In the genomic region with DNA sequence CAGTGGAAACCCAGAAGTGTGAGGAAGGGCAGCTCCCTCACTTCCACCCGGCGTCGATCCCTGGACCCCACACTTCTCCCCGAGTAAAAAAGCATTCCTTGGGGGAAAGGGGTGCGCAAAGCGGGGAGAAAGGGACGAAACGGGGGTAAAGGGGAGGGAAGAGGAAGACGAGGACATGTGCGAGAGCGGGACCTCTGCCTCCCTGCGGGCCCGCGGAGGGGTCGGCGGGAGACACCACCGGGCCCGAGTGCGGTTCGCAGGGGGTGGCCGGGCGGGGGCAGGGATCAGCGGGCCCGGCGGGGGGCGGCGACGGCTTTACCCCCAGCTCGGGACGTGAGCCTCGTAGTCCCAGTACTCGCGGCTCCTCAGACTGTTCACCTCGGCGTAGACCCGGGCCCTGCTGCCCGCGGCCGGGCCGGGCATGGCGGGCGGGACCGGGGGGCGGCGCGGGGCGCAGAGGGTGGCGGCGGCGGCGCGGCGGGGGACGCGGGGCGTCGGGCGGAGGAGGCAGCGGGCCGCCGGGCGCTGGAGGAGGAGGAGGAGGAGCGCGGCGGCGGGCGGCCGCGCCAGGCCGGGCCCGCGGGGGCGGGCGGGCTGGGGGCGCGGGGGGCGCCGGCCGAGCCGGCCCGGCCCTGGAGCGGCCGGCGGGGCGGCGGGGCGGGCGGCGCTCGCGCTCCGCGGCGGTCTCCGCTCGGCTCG, we compare ENCODE assay signal across 8 cellular contexts. TPM values are rescaled to one million over a fixed set of nuclear protein-coding genes. Genes with fewer than 3 reads are reported as not detected.
DNase-seq lines count a peak whose midpoint lies in the region; ATAC-seq and TF ChIP-seq lines count a peak whose summit lies in the region.

No MANE protein-coding gene starts in this region.

- no peak overlapping the region for H2BK120ac ChIP-seq in trophoblast cell (ENCODE audit: insufficient read depth, low read length, poor library complexity)

- H3K36me3 Mint-ChIP-seq in activated CD4-positive, alpha-beta T cell treated with anti-CD3 and anti-CD28 coated beads, Interleukin-2, amount 10 ng/mL, durations not matched to agents 24 days and 14 days (ENCODE audit: low read depth) = peaks cover 39% of the 10 kb centered on the region

- H2AK5ac ChIP-seq in trophoblast cell (ENCODE audit: low read length) = no peak overlapping the region

- H3K36me3 ChIP-seq in WERI-Rb-1 = peaks cover 35% of the 10 kb centered on the region
- peaks cover 6 to 12% of the 10 kb centered on the region in 2 experiments for H3K36me3 ChIP-seq in trophoblast cell (ENCODE audit: control insufficient read depth in 1 of 2, insufficient read depth in 2 of 2, low read length in 2 of 2)

- peak overlapping the region; percentile 94 for H3K9ac ChIP-seq in trophoblast cell (ENCODE audit: low read length)

- peaks cover 28% of the 10 kb centered on the region for H3K27me3 Mint-ChIP-seq in activated CD4-positive, alpha-beta T cell treated with anti-CD3 and anti-CD28 coated beads, Interleukin-2, amount 10 ng/mL, durations not matched to agents 24 days and 14 days

- no peaks in the 10 kb centered on the region for H3K9me3 Mint-ChIP-seq in activated CD4-positive, alpha-beta T cell treated with anti-CD3 and anti-CD28 coated beads, Interleukin-2, amount 10 ng/mL, durations not matched to agents 24 days and 14 days

- intact Hi-C loops in activated CD4-positive, alpha-beta T cell treated with anti-CD3 and anti-CD28 coated beads, Interleukin-2, amount 10 ng/mL, durations not matched to agents 24 days and 14 days (cut with micrococcal nuclease) = loop anchor here (1.0 to 5.0 kb wide), 3 partner anchors 39 to 175 kb away; partner anchors contain the start of gene CFAP20

- peaks cover 11% of the 10 kb centered on the region for H3K79me2 ChIP-seq in trophoblast cell (ENCODE audit: control insufficient read depth, insufficient read depth, low read length, poor library complexity)

- peak overlapping the region; percentile 29 for H4K91ac ChIP-seq in trophoblast cell (ENCODE audit: low read depth, low read length)

- H3K4me3 ChIP-seq in WERI-Rb-1 (ENCODE audit: low read depth, low read length) (peak overlapping the region; percentile 81), fibroblast of villous mesenchyme (ENCODE audit: low read depth, low read length) (peak overlapping the region; percentile 88), trophoblast cell (ENCODE audit: low read depth, low read length) (peak overlapping the region; percentile 90)

- H2AFZ ChIP-seq in trophoblast cell (ENCODE audit: insufficient read depth, low read length, poor library complexity) = peak overlapping the region; percentile 55

- TF ChIP-seq CTCF in WERI-Rb-1 (IDR thresholded peaks at IDR 0.05; ENCODE audit: low read depth, low read length) (no peak), fibroblast of villous mesenchyme (IDR thresholded peaks at IDR 0.05; ENCODE audit: insufficient read depth, low read depth, low read length) (no peak)

- peaks cover 7 to 8% of the 10 kb centered on the region in 2 experiments for H3K4me1 ChIP-seq in trophoblast cell (ENCODE audit: control insufficient read depth in 1 of 2, insufficient read depth in 2 of 2, low read length in 2 of 2)

- H2BK12ac ChIP-seq in trophoblast cell (ENCODE audit: low read length) = no peak overlapping the region

- peaks cover 36% of the 10 kb centered on the region for H3K4me1 Mint-ChIP-seq in activated CD4-positive, alpha-beta T cell treated with anti-CD3 and anti-CD28 coated beads, Interleukin-2, amount 10 ng/mL, durations not matched to agents 24 days and 14 days

- no peaks in the 10 kb centered on the region for H3K27me3 ChIP-seq in WERI-Rb-1 (ENCODE audit: insufficient read depth, low read depth, severe bottlenecking)
- no peaks in the 10 kb centered on the region for H3K27me3 ChIP-seq in trophoblast cell (ENCODE audit: insufficient read depth, low read length)

- no peak overlapping the region for H2BK5ac ChIP-seq in trophoblast cell (ENCODE audit: low read depth, low read length, poor library complexity)

- peaks cover 2% of the 10 kb centered on the region for H3K79me1 ChIP-seq in trophoblast cell (ENCODE audit: low read length)

- H4K12ac ChIP-seq in trophoblast cell (ENCODE audit: low read depth, low read length) = no peak overlapping the region

- H3K14ac ChIP-seq in trophoblast cell (ENCODE audit: low read length) = no peak overlapping the region

- peak overlapping the region; percentile 68 for H4K8ac ChIP-seq in trophoblast cell (ENCODE audit: low read depth, low read length)

- peak overlapping the region; percentile 95 for H3K4me3 Mint-ChIP-seq in activated CD4-positive, alpha-beta T cell treated with anti-CD3 and anti-CD28 coated beads, Interleukin-2, amount 10 ng/mL, durations not matched to agents 24 days and 14 days

- H3K27ac ChIP-seq in WERI-Rb-1 (no peak overlapping the region), trophoblast cell (ENCODE audit: low read depth, low read length) (no peak overlapping the region)

- no peak overlapping the region for H3K23ac ChIP-seq in trophoblast cell (ENCODE audit: low read length)

- H3K27ac Mint-ChIP-seq in activated CD4-positive, alpha-beta T cell treated with anti-CD3 and anti-CD28 coated beads, Interleukin-2, amount 10 ng/mL, durations not matched to agents 24 days and 14 days = peak overlapping the region; percentile 88

- WGBS in trophoblast cell (ENCODE audit: extremely low coverage, insufficient coverage, insufficient read length) = no CpG with 5 or more reads among the region's 97 CpGs

- H3K9me3 ChIP-seq in WERI-Rb-1 (ENCODE audit: severe bottlenecking) (no peaks in the 10 kb centered on the region), trophoblast cell (ENCODE audit: insufficient read depth, low read depth, low read length) (no peaks in the 10 kb centered on the region)

- H3K4ac ChIP-seq in trophoblast cell (ENCODE audit: low read depth, low read length) = peak overlapping the region; percentile 14

- H3K4me2 ChIP-seq in trophoblast cell (ENCODE audit: low read length) = peak overlapping the region; percentile 98

- ATAC-seq in HG02973 (IDR thresholded peaks at IDR 0.05; ENCODE audit: unreplicated experiment) = peak; percentile 26

- no peak overlapping the region for H3K18ac ChIP-seq in trophoblast cell (ENCODE audit: low read length)

- DNase-seq in activated CD4-positive, alpha-beta T cell treated with anti-CD3 and anti-CD28 coated beads, Interleukin-2, amount 10 ng/mL, durations not matched to agents 24 days and 14 days = peak; percentile 74
- no peak for DNase-seq in activated CD4-positive, alpha-beta T cell treated with anti-CD3 and anti-CD28 coated beads for 4 hours
- no peak for DNase-seq in WERI-Rb-1
- DNase-seq in fibroblast of villous mesenchyme (ENCODE audit: low read depth) = no peak
- DNase-seq in trophoblast cell = no peak
- DNase-seq in SIG-M5 (lab: John Stamatoyannopoulos, UW) = no peak
- no peak for DNase-seq in OCI-M2 (lab: John Stamatoyannopoulos, UW; ENCODE audit: unreplicated experiment)

RNA-seq across cellular contexts. Expression of gene CSNK2A2, which starts 0.4 kb away (rescaled TPM):
- 92.0 and 96.7 TPM in 2 replicates for total RNA-seq in activated CD4-positive, alpha-beta T cell treated with anti-CD3 and anti-CD28 coated beads, Interleukin-2, amount 10 ng/mL, durations not matched to agents 24 days and 14 days
- 24.8 and 26.8 TPM in 2 replicates for total RNA-seq in fibroblast of villous mesenchyme
- 118 and 120 TPM in 2 replicates for polyA plus RNA-seq in trophoblast cell (2013)
